1 cellular context compared by ENCODE assay signal in the genomic region with DNA sequence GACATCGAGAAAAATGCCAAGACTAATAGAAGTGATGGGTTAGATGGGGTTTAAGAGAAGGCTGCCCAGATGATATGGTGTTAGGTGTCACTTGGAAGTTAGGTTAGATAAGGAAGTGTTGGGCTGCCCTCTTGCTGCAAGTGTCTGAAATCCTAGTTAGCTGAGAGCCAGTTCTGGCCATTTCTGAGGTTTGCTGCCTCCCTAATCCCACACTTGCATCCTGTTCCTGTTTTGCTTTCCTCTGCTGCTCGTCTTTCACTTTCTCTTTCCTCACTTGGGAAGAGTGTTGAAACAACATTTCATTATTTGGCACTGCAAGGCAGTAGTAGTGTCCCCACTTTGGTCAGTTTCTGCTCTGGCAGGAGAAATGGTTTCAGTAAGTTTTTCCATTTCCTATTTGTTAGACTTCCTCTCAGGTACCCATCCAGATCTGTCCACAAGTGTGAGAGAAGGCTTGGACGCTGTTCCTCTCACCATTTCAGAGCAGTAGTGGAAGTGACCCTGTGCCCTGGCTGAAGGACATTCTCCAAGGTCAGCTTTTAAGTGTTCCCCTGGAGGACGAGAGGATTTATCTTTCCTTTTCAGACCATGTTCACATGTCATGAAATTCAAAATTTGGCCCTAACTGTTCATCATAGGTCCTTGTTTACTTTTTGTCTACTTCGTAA.
TF ChIP-seq lines count a peak whose summit lies in the region.

No MANE protein-coding gene starts in this region.

TF ChIP-seq in H1, 55 proteins besides CTCF, POLR2A, EP300 and RAD21 (continued from another document):
- TF ChIP-seq RNF2 (IDR thresholded peaks at IDR 0.05; ENCODE audit: borderline replicate concordance, low read depth, low read length, missing control alignments, poor library complexity, severe bottlenecking) (no peak), CREB1 (IDR thresholded peaks at IDR 0.05) (no peak), KDM5A (IDR thresholded peaks at IDR 0.05; ENCODE audit: low read length) (no peak), RXRA (IDR thresholded peaks at IDR 0.05; ENCODE audit: insufficient read depth, low read depth, low read length) (no peak), TEAD4 (IDR thresholded peaks at IDR 0.05; ENCODE audit: low read depth, low read length) (no peak), CEBPB (IDR thresholded peaks at IDR 0.05; ENCODE audit: low read depth, low read length) (no peak), KDM4A (IDR thresholded peaks at IDR 0.05; ENCODE audit: low read depth, low read length, severe bottlenecking) (no peak), CTBP2 (IDR thresholded peaks at IDR 0.05; ENCODE audit: borderline replicate concordance, insufficient read depth, insufficient read length, low read length) (no peak), GTF2F1 (IDR thresholded peaks at IDR 0.05; ENCODE audit: borderline replicate concordance, low read depth, low read length) (no peak), SUZ12 (IDR thresholded peaks at IDR 0.05; ENCODE audit: low read length) (no peak), BACH1 (IDR thresholded peaks at IDR 0.05; ENCODE audit: low read length) (no peak)
- TF ChIP-seq, protein P1, sequence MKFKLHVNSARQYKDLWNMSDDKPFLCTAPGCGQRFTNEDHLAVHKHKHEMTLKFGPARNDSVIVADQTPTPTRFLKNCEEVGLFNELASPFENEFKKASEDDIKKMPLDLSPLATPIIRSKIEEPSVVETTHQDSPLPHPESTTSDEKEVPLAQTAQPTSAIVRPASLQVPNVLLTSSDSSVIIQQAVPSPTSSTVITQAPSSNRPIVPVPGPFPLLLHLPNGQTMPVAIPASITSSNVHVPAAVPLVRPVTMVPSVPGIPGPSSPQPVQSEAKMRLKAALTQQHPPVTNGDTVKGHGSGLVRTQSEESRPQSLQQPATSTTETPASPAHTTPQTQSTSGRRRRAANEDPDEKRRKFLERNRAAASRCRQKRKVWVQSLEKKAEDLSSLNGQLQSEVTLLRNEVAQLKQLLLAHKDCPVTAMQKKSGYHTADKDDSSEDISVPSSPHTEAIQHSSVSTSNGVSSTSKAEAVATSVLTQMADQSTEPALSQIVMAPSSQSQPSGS (IDR thresholded peaks at IDR 0.05; ENCODE audit: low read length): no peak
